ENCODE assay signal across 1 cellular context in genomic region chr13:38998739-38999138, GRCh38.
TF ChIP-seq lines count a peak whose summit lies in the region.

No MANE protein-coding gene starts in this region.

TF ChIP-seq in K562, 482 proteins besides CTCF, POLR2A, EP300 and RAD21 (continued from another document and continues in another):
- TF ChIP-seq NCOR1 (IDR thresholded peaks at IDR 0.05) (peak; percentile 95), GTF2B (IDR thresholded peaks at IDR 0.05; ENCODE audit: extremely low read depth, insufficient read length) (no peak), ATF1 (CRISPR knock-in tag; IDR thresholded peaks at IDR 0.05) (no peak), ATF1 (tag; IDR thresholded peaks at IDR 0.05) (no peak), ZBTB2 (IDR thresholded peaks at IDR 0.05) (no peak), ZBTB11 (CRISPR knock-in tag; IDR thresholded peaks at IDR 0.05) (peak in 1 of 3 experiments; percentile 61; a peak in 1 of 6 replicates), CUX1 (CRISPR knock-in tag; IDR thresholded peaks at IDR 0.05) (no peak), KLF1 (tag; IDR thresholded peaks at IDR 0.05) (no peak), THRB (CRISPR knock-in tag; conservative IDR thresholded peaks at IDR 0.05) (no peak), NR1H2 (CRISPR knock-in tag; IDR thresholded peaks at IDR 0.05) (no peak), CTCFL (IDR thresholded peaks at IDR 0.05; ENCODE audit: borderline replicate concordance, insufficient read depth, low read depth, low read length, poor library complexity, severe bottlenecking) (no peak), NCOA4 (IDR thresholded peaks at IDR 0.05; ENCODE audit: partially characterized antibody) (no peak), HMG20A (CRISPR knock-in tag; conservative IDR thresholded peaks at IDR 0.05) (no peak), TRIM28 (IDR thresholded peaks at IDR 0.05) (no peak), HMGN3 (IDR thresholded peaks at IDR 0.05; ENCODE audit: borderline replicate concordance, extremely low read depth, insufficient read length, low read depth, low read length) (no peak), ZNF384 (IDR thresholded peaks at IDR 0.05; ENCODE audit: low read depth, low read length) (no peak), ZNF280A (IDR thresholded peaks at IDR 0.05; ENCODE audit: low read depth, partially characterized antibody) (no peak), ZBTB1 (CRISPR knock-in tag; IDR thresholded peaks at IDR 0.05; ENCODE audit: borderline replicate concordance, low read depth) (no peak), XRCC5 (IDR thresholded peaks at IDR 0.05; ENCODE audit: low read depth, low read length) (no peak), HMBOX1 (IDR thresholded peaks at IDR 0.05) (no peak), PRDM10 (IDR thresholded peaks at IDR 0.05; ENCODE audit: partially characterized antibody) (no peak), NFE2 (IDR thresholded peaks at IDR 0.05; ENCODE audit: low read depth) (peak; percentile 48), NFE2L1 (tag; IDR thresholded peaks at IDR 0.05; ENCODE audit: borderline replicate concordance, low read depth) (no peak), STAT5A (IDR thresholded peaks at IDR 0.05; ENCODE audit: borderline replicate concordance, low read length) (peak; percentile 89), ZEB2 (IDR thresholded peaks at IDR 0.05) (no peak), U2AF1 (optimal IDR thresholded peaks at IDR 0.05; ENCODE audit: low read depth, low read length) (no peak), CEBPG (CRISPR knock-in tag; IDR thresholded peaks at IDR 0.05) (no peak), CEBPG (tag; conservative IDR thresholded peaks at IDR 0.05 in 1 of 2, IDR thresholded peaks at IDR 0.05 in 1 of 2) (no peak), ETS1 (conservative IDR thresholded peaks at IDR 0.05; ENCODE audit: control insufficient read depth, low read depth, low read length) (0 out of 2 replicates have a peak, but pooled peaks have one; percentile 27), CREBBP (IDR thresholded peaks at IDR 0.05; ENCODE audit: low read depth, low read length) (no peak), SMARCA4 (IDR thresholded peaks at IDR 0.05) (peak; percentile 90), ZNF695 (CRISPR knock-in tag; IDR thresholded peaks at IDR 0.05) (no peak), NR0B1 (IDR thresholded peaks at IDR 0.05; ENCODE audit: partially characterized antibody) (no peak)
